ENCODE assay signal across 1 cellular context in genomic region chr5:176387384-176387925, GRCh38.
A peak's percentile ranks its signal among the peaks of the same experiment; 100 is the strongest.
TF ChIP-seq lines count a peak whose summit lies in the region.

No MANE protein-coding gene starts in this region.

TF ChIP-seq in K562, 482 proteins besides CTCF, POLR2A, EP300 and RAD21:
- TF ChIP-seq ZNF79 (CRISPR knock-in tag; IDR thresholded peaks at IDR 0.05; ENCODE audit: low read depth) (no peak), RBM25 (IDR thresholded peaks at IDR 0.05; ENCODE audit: low read depth, low read length, severe bottlenecking) (peak; percentile 61), ZBTB7A (IDR thresholded peaks at IDR 0.05; ENCODE audit: borderline replicate concordance, control insufficient read depth, low read depth, low read length) (0 out of 2 replicates have a peak, but pooled peaks have one; percentile 11), BCOR (IDR thresholded peaks at IDR 0.05) (peak; percentile 40; the same call in 1 of the 2 replicates), ZNF224 (CRISPR knock-in tag; IDR thresholded peaks at IDR 0.05) (no peak), ZNF121 (CRISPR knock-in tag; conservative IDR thresholded peaks at IDR 0.05) (peak; percentile 51; the same call in 1 of the 2 replicates), ZNF584 (CRISPR knock-in tag; IDR thresholded peaks at IDR 0.05; ENCODE audit: low read depth) (peak; percentile 11; the same call in 1 of the 2 replicates)
